27 cellular contexts compared by ENCODE assay signal in genomic region chr16:86317617-86318021, GRCh38.
DNase-seq lines count a peak whose midpoint lies in the region; ATAC-seq, FAIRE-seq and TF ChIP-seq lines count a peak whose summit lies in the region.
"Had no signal": no experiment of that assay in that cellular context is flagged by ENCODE, and none has a peak within 500 bp of the region (broad histone marks: within the 10 kb centered on the region; RNA-seq: fewer than 3 reads in every experiment).

No MANE protein-coding gene starts in this region.

- H3K4me1 ChIP-seq in Peyer's patch (peaks cover 0 to 3% (median 0%) of the 10 kb centered on the region in 4 donors), mesodermal cell (ENCODE audit: control insufficient read depth, insufficient read depth, low read length, poor library complexity, severe bottlenecking) (no peaks in the 10 kb centered on the region)
- H3K4me1 ChIP-seq: ascending aorta, colonic mucosa had no signal

- POLR2A ChIA-PET in RWPE1 (lab: Yijun Ruan, JAX; ENCODE audit: low non-redundant PET): interaction anchor here (0.7 kb wide), 1 partner anchor 514 kb away, joined by 5 read pairs; no protein-coding TSS in a partner anchor

- no peaks in the 10 kb centered on the region for H3K36me3 Mint-ChIP-seq in activated T-cell treated with anti-CD3 and anti-CD28 coated beads, Interleukin-2, amount 50 U/mL, for 4 hours (ENCODE audit: insufficient read depth)
- H3K36me3 Mint-ChIP-seq in stimulated activated naive B cell treated with anti-CD40 and anti-IgM and Interleukin-4, amounts not matched to agents 10 μg/mL and 1 μg/mL and 100 μg/mL, for 72 hours: no peaks in the 10 kb centered on the region

- no peak overlapping the region for H3K4me3 Mint-ChIP-seq in activated T-cell treated with anti-CD3 and anti-CD28 coated beads, Interleukin-2, amount 50 U/mL, for 4 hours
- H3K4me3 Mint-ChIP-seq in stimulated activated naive B cell treated with anti-CD40 and anti-IgM and Interleukin-4, amounts not matched to agents 10 μg/mL and 1 μg/mL and 100 μg/mL, for 72 hours: no peak overlapping the region
- H3K4me3 Mint-ChIP-seq: activated CD4-positive, alpha-beta memory T cell treated with anti-CD3 and anti-CD28 coated beads, Interleukin-2, amount 10 ng/mL, durations not matched to agents 7 days and 5 days; activated naive CD4-positive, alpha-beta T cell treated with anti-CD3 and anti-CD28 coated beads for 36 hours; effector memory CD8-positive, alpha-beta T cell; stimulated activated naive CD8-positive, alpha-beta T cell treated with anti-CD3 and anti-CD28 coated beads, Interleukin-15, Interleukin-2, amounts not matched to agents 100 ng/mL and 50 ng/mL, for 24 hours had no signal

- no peak for FAIRE-seq in D721Med (lab: Jason Lieb, UNC)
- FAIRE-seq: G401.6, H54 had no signal

- H3K36me3 ChIP-seq in Peyer's patch (no peaks in the 10 kb centered on the region), mesodermal cell (ENCODE audit: control insufficient read depth, insufficient read depth, low read length) (no peaks in the 10 kb centered on the region)
- H3K36me3 ChIP-seq: ascending aorta, cardiac muscle cell, colonic mucosa had no signal

- peaks cover 9% of the 10 kb centered on the region for H3K27me3 Mint-ChIP-seq in activated T-cell treated with anti-CD3 and anti-CD28 coated beads, Interleukin-2, amount 50 U/mL, for 4 hours (ENCODE audit: low read depth)
- H3K27me3 Mint-ChIP-seq in stimulated activated naive B cell treated with anti-CD40 and anti-IgM and Interleukin-4, amounts not matched to agents 10 μg/mL and 1 μg/mL and 100 μg/mL, for 72 hours: peaks cover 15 to 24% of the 10 kb centered on the region in 2 donors
- H3K27me3 Mint-ChIP-seq: activated CD4-positive, alpha-beta memory T cell treated with anti-CD3 and anti-CD28 coated beads, Interleukin-2, amount 10 ng/mL, durations not matched to agents 7 days and 5 days had no signal

- no peak for TF ChIP-seq POLR2A in Peyer's patch (IDR thresholded peaks at IDR 0.05)

- DNase-seq in activated T-cell treated with anti-CD3 and anti-CD28 coated beads, Interleukin-2, amount 50 U/mL, for 4 hours: no peak
- no peak for DNase-seq in activated T-cell treated with anti-CD3 and anti-CD28 coated beads, Interleukin-2, amount 50 U/mL, for 48 hours
- DNase-seq in Peyer's patch: peak in 2 of 3 donors; percentile 27 to 28
- DNase-seq in stimulated activated naive B cell treated with anti-CD40 and anti-IgM and Interleukin-4, amounts not matched to agents 10 μg/mL and 1 μg/mL and 100 μg/mL, for 72 hours: no peak
- DNase-seq in D721Med (ENCODE audit: insufficient read length, low spot score): no peak
- no peak for DNase-seq in RWPE1 (ENCODE audit: low spot score)
- DNase-seq: activated CD4-positive, alpha-beta memory T cell treated with anti-CD3 and anti-CD28 coated beads, Interleukin-2, amount 10 ng/mL, durations not matched to agents 7 days and 5 days; activated naive CD4-positive, alpha-beta T cell treated with anti-CD3 and anti-CD28 coated beads for 36 hours; colonic mucosa; DMS53; effector memory CD8-positive, alpha-beta T cell; erythroblast; islet precursor cell; mucosa of descending colon; NCI-H1105; NCI-H1930; NCI-H524 treated with DMSO at 0.1 percent for 48 hours; right cardiac atrium; SHP77 treated with DMSO at 0.1 percent for 48 hours; stimulated activated CD4-positive, alpha-beta T cell treated with anti-CD3 and anti-CD28 coated beads, Interleukin-4, amount 100 ng/mL, for 24 hours had no signal

- ATAC-seq in activated T-cell treated with anti-CD3 and anti-CD28 coated beads, Interleukin-2, amount 50 U/mL, for 4 hours: peak; percentile 18 to 23
- peak; percentile 22 for ATAC-seq in stimulated activated naive B cell treated with anti-CD40 and anti-IgM and Interleukin-4, amounts not matched to agents 10 μg/mL and 1 μg/mL and 100 μg/mL, for 72 hours (replicated peaks)
- ATAC-seq in HG02763 (IDR thresholded peaks at IDR 0.05; ENCODE audit: unreplicated experiment): no peak
- ATAC-seq: effector memory CD8-positive, alpha-beta T cell; mucosa of descending colon; right cardiac atrium had no signal

- H3K9me3 ChIP-seq in Peyer's patch (no peaks in the 10 kb centered on the region), mesodermal cell (ENCODE audit: control insufficient read depth, low read length) (no peaks in the 10 kb centered on the region)
- H3K9me3 ChIP-seq: ascending aorta, colonic mucosa, mucosa of descending colon had no signal

- TF ChIP-seq CTCF in Peyer's patch (IDR thresholded peaks at IDR 0.05) (no peak), D721Med (IDR thresholded peaks at IDR 0.05; ENCODE audit: insufficient read depth, missing control alignments) (no peak), RWPE1 (conservative IDR thresholded peaks at IDR 0.05; ENCODE audit: low read depth) (no peak)

- H3K9me3 Mint-ChIP-seq in activated T-cell treated with anti-CD3 and anti-CD28 coated beads, Interleukin-2, amount 50 U/mL, for 4 hours: no peaks in the 10 kb centered on the region
- H3K9me3 Mint-ChIP-seq in stimulated activated naive B cell treated with anti-CD40 and anti-IgM and Interleukin-4, amounts not matched to agents 10 μg/mL and 1 μg/mL and 100 μg/mL, for 72 hours: no peaks in the 10 kb centered on the region
- H3K9me3 Mint-ChIP-seq: activated CD4-positive, alpha-beta memory T cell treated with anti-CD3 and anti-CD28 coated beads, Interleukin-2, amount 10 ng/mL, durations not matched to agents 7 days and 5 days; activated naive CD4-positive, alpha-beta T cell treated with anti-CD3 and anti-CD28 coated beads for 36 hours; effector memory CD8-positive, alpha-beta T cell; stimulated activated naive CD8-positive, alpha-beta T cell treated with anti-CD3 and anti-CD28 coated beads, Interleukin-15, Interleukin-2, amounts not matched to agents 100 ng/mL and 50 ng/mL, for 24 hours had no signal

- WGBS in mesodermal cell (ENCODE audit: insufficient coverage in 2 of 2), 2 experiments: 82 to 94% methylated on average over 6 to 10 of the region's 13 CpGs

- no peak overlapping the region for H3K27ac ChIP-seq in Peyer's patch
- peak overlapping the region; percentile 47 for H3K27ac ChIP-seq in mesodermal cell (ENCODE audit: low read depth, low read length, severe bottlenecking)
- no peak overlapping the region for H3K27ac ChIP-seq in RWPE1
- H3K27ac ChIP-seq: ascending aorta, cardiac muscle cell, colonic mucosa had no signal

- H3K27ac Mint-ChIP-seq in stimulated activated naive B cell treated with anti-CD40 and anti-IgM and Interleukin-4, amounts not matched to agents 10 μg/mL and 1 μg/mL and 100 μg/mL, for 72 hours: no peak overlapping the region
- H3K27ac Mint-ChIP-seq: activated CD4-positive, alpha-beta memory T cell treated with anti-CD3 and anti-CD28 coated beads, Interleukin-2, amount 10 ng/mL, durations not matched to agents 7 days and 5 days; activated naive CD4-positive, alpha-beta T cell treated with anti-CD3 and anti-CD28 coated beads for 36 hours; effector memory CD8-positive, alpha-beta T cell; stimulated activated naive CD8-positive, alpha-beta T cell treated with anti-CD3 and anti-CD28 coated beads, Interleukin-15, Interleukin-2, amounts not matched to agents 100 ng/mL and 50 ng/mL, for 24 hours had no signal

- H3K27me3 ChIP-seq in Peyer's patch: no peaks in the 10 kb centered on the region
- H3K27me3 ChIP-seq: ascending aorta, cardiac muscle cell, colonic mucosa had no signal

- CTCF ChIA-PET in RWPE1 (lab: Yijun Ruan, JAX): no interaction called here

- H3K4me3 ChIP-seq in Peyer's patch (no peak overlapping the region), mesodermal cell (ENCODE audit: extremely low read depth, insufficient read depth, low read length, poor library complexity, severe bottlenecking) (no peak overlapping the region)
- H3K4me3 ChIP-seq: ascending aorta, cardiac muscle cell, colonic mucosa, mucosa of descending colon had no signal

- H3K4me1 Mint-ChIP-seq in activated T-cell treated with anti-CD3 and anti-CD28 coated beads, Interleukin-2, amount 50 U/mL, for 4 hours (ENCODE audit: low read depth): no peaks in the 10 kb centered on the region
- peaks cover 0 to 1% of the 10 kb centered on the region in 2 donors for H3K4me1 Mint-ChIP-seq in stimulated activated naive B cell treated with anti-CD40 and anti-IgM and Interleukin-4, amounts not matched to agents 10 μg/mL and 1 μg/mL and 100 μg/mL, for 72 hours
- H3K4me1 Mint-ChIP-seq: activated CD4-positive, alpha-beta memory T cell treated with anti-CD3 and anti-CD28 coated beads, Interleukin-2, amount 10 ng/mL, durations not matched to agents 7 days and 5 days had no signal

Comparison
In these comparisons a context has a peak if more than half of its experiments do, and no peak if none do; other contexts are left out.
1. DNase-seq: peak in Peyer's patch (2 of 3); none in activated T-cell treated with anti-CD3 and anti-CD28 coated beads, Interleukin-2, amount 50 U/mL, for 4 hours (single experiment), activated T-cell treated with anti-CD3 and anti-CD28 coated beads, Interleukin-2, amount 50 U/mL, for 48 hours (0 of 2), stimulated activated naive B cell treated with anti-CD40 and anti-IgM and Interleukin-4, amounts not matched to agents 10 μg/mL and 1 μg/mL and 100 μg/mL, for 72 hours (single experiment), D721Med (single experiment) and RWPE1 (single experiment).